Comparison of ENCODE assay signal across 24 cellular contexts in genomic region chr5:81830602-81831001, GRCh38.
A peak's percentile ranks its signal among the peaks of the same experiment; 100 is the strongest.
DNase-seq lines count a peak whose midpoint lies in the region; ATAC-seq, FAIRE-seq and TF ChIP-seq lines count a peak whose summit lies in the region.
"Had no signal": no experiment of that assay in that cellular context is flagged by ENCODE, and none has a peak within 500 bp of the region (broad histone marks: within the 10 kb centered on the region; RNA-seq: fewer than 3 reads in every experiment).

No MANE protein-coding gene starts in this region.

- H3K9me3 Mint-ChIP-seq in naive B cell: peaks cover 0 to 3% (median 0%) of the 10 kb centered on the region in 7 donors
- H3K9me3 Mint-ChIP-seq: natural killer cell treated with Interleukin-12 subunit alpha and Interleukin-12 subunit beta and Interleukin-15 and Interleukin-18, amount 100 ng/mL, for 72 hours had no signal

- TF ChIP-seq POLR2A in GM12891 (IDR thresholded peaks at IDR 0.05; ENCODE audit: low read depth, low read length): no peak

- H3K27ac Mint-ChIP-seq in naive B cell: peak overlapping the region in 1 of 6 donors; percentile 52
- H3K27ac Mint-ChIP-seq: activated naive CD8-positive, alpha-beta T cell treated with anti-CD3 and anti-CD28 coated beads, Interleukin-2, amount 10 ng/mL, durations not matched to agents 7 days and 5 days; natural killer cell treated with Interleukin-12 subunit alpha and Interleukin-12 subunit beta and Interleukin-15 and Interleukin-18, amount 100 ng/mL, for 72 hours had no signal

- H3K4me1 Mint-ChIP-seq in naive B cell: peaks cover 0 to 10% (median 7%) of the 10 kb centered on the region in 3 donors

- H3K36me3 Mint-ChIP-seq in naive B cell: no peaks in the 10 kb centered on the region
- H3K36me3 Mint-ChIP-seq: activated naive CD8-positive, alpha-beta T cell treated with anti-CD3 and anti-CD28 coated beads, Interleukin-2, amount 10 ng/mL, durations not matched to agents 7 days and 5 days; natural killer cell treated with Interleukin-12 subunit alpha and Interleukin-12 subunit beta and Interleukin-15 and Interleukin-18, amount 100 ng/mL, for 72 hours had no signal

- peak overlapping the region in 2 of 8 donors; percentile 0 to 37 for H3K4me3 Mint-ChIP-seq in naive B cell
- H3K4me3 Mint-ChIP-seq: activated naive CD8-positive, alpha-beta T cell treated with anti-CD3 and anti-CD28 coated beads, Interleukin-2, amount 10 ng/mL, durations not matched to agents 7 days and 5 days; natural killer cell treated with Interleukin-12 subunit alpha and Interleukin-12 subunit beta and Interleukin-15 and Interleukin-18, amount 100 ng/mL, for 72 hours had no signal

- ATAC-seq in naive B cell (ENCODE audit: low read depth in 2 of 2) (peak; percentile 54 to 58), HG03571 (IDR thresholded peaks at IDR 0.05; ENCODE audit: unreplicated experiment) (no peak)
- ATAC-seq: left colon; natural killer cell treated with Interleukin-12 subunit alpha and Interleukin-12 subunit beta and Interleukin-15 and Interleukin-18, amount 100 ng/mL, for 72 hours had no signal

- in situ Hi-C loops in KBM-7 (cut with MboI; ENCODE audit: low pct_unique_long_range_greater_than_20kb, low sequenced_read_pairs): loop anchor here (25.0 kb wide), 1 partner anchor 318 kb away; no protein-coding TSS in a partner anchor

- intact Hi-C loops in cardiac septum (cut with DNase I): no loop called here
- intact Hi-C loops in posterior vena cava (cut with DNase I): no loop called here

- no peaks in the 10 kb centered on the region for H3K27me3 Mint-ChIP-seq in naive B cell

- DNase-seq in GM12891 (ENCODE audit: insufficient read length, low spot score): no peak
- DNase-seq in KBM-7: peak; percentile 72
- peak; percentile 28 for DNase-seq in RPMI8226
- peak; percentile 12 for DNase-seq in naive B cell
- no peak for DNase-seq in cardiac septum (ENCODE audit: low spot score)
- no peak for DNase-seq in posterior vena cava (ENCODE audit: low spot score)
- DNase-seq in NCI-H446 treated with DMSO at 0.1 percent for 48 hours (lab: John Stamatoyannopoulos, UW): no peak
- DNase-seq: ACHN; activated CD4-positive, alpha-beta T cell treated with anti-CD3 and anti-CD28 coated beads, Interleukin-2, amount 50 U/mL, for 48 hours; activated CD8-positive, alpha-beta memory T cell treated with anti-CD3 and anti-CD28 coated beads, Interleukin-2, amount 50 U/mL, for 48 hours; activated naive CD8-positive, alpha-beta T cell treated with anti-CD3 and anti-CD28 coated beads, Interleukin-2, amount 10 ng/mL, durations not matched to agents 7 days and 5 days; C1 segment of cervical spinal cord; cerebellar nuclear complex; left colon; midbrain; NCI-H1417 treated with DMSO at 0.1 percent for 48 hours; NCI-H526; posterior cingulate gyrus; SHP77 treated with DMSO at 0.1 percent for 48 hours; substantia nigra; WERI-Rb-1 had no signal

- no peak for FAIRE-seq in GM12891 (lab: Jason Lieb, UNC)
- FAIRE-seq: GM18507 had no signal

TF ChIP-seq in GM12891, 5 proteins besides CTCF, POLR2A, EP300 and RAD21:
- TF ChIP-seq PAX5 (IDR thresholded peaks at IDR 0.05; ENCODE audit: insufficient read depth, low read length, severe bottlenecking) (no peak), POU2F2 (IDR thresholded peaks at IDR 0.05; ENCODE audit: low read depth, low read length) (no peak), SPI1 (IDR thresholded peaks at IDR 0.05; ENCODE audit: low read depth, low read length) (peak; percentile 97), TAF1 (IDR thresholded peaks at IDR 0.05; ENCODE audit: low read depth, low read length) (no peak), POLR2AphosphoS5 (IDR thresholded peaks at IDR 0.05; ENCODE audit: low read depth, low read length) (no peak)

Comparison
In these comparisons a context has a peak if more than half of its experiments do, and no peak if none do; other contexts are left out.
1. DNase-seq: peak in KBM-7 (single experiment), RPMI8226 (single experiment) and naive B cell (single experiment); none in GM12891 (single experiment), cardiac septum (single experiment), posterior vena cava (single experiment) and NCI-H446 treated with DMSO at 0.1 percent for 48 hours (single experiment).